ENCODE assay signal across 8 cellular contexts in genomic region chr3:173395412-173396181, GRCh38. TPM values are rescaled to one million over a fixed set of nuclear protein-coding genes. Genes with fewer than 3 reads are reported as not detected.
DNase-seq lines count a peak whose midpoint lies in the region; ATAC-seq and TF ChIP-seq lines count a peak whose summit lies in the region.

No MANE protein-coding gene starts in this region.

- TF ChIP-seq CTCF in fibroblast of the aortic adventitia (IDR thresholded peaks at IDR 0.05; ENCODE audit: insufficient read depth, low read length) = no peak
- no peak for TF ChIP-seq CTCF in thoracic aorta (IDR thresholded peaks at IDR 0.05)

- H3K27me3 ChIP-seq in thoracic aorta (replicated peaks; ENCODE audit: insufficient read depth) = no peaks in the 10 kb centered on the region

- H3K27me3 Mint-ChIP-seq in activated T-helper 17 cell treated with anti-CD3 and anti-CD28 coated beads, Interleukin-2, amount 50 U/mL, for 72 hours = peaks cover 58% of the 10 kb centered on the region
- peaks cover 59 to 62% (median 60%) of the 10 kb centered on the region in 3 donors for H3K27me3 Mint-ChIP-seq in naive B cell

- H3K4me1 Mint-ChIP-seq in activated T-helper 17 cell treated with anti-CD3 and anti-CD28 coated beads, Interleukin-2, amount 50 U/mL, for 72 hours = peaks cover 11% of the 10 kb centered on the region
- H3K4me1 Mint-ChIP-seq in naive B cell = peaks cover 26 to 37% (median 34%) of the 10 kb centered on the region in 3 donors

- H3K9me3 ChIP-seq in thoracic aorta = no peaks in the 10 kb centered on the region

- ATAC-seq in GM19468 (IDR thresholded peaks at IDR 0.05; ENCODE audit: extremely low read depth, unreplicated experiment) (peak; percentile 62), HG03565 (IDR thresholded peaks at IDR 0.05; ENCODE audit: unreplicated experiment) (peak; percentile 89), naive B cell (ENCODE audit: low read depth in 2 of 2) (peak; percentile 69 to 79), thoracic aorta (ENCODE audit: insufficient number of reproducible peaks, low FRiP score, low read depth) (peak; percentile 89)
- ATAC-seq in activated T-helper 17 cell treated with anti-CD3 and anti-CD28 coated beads, Interleukin-2, amount 50 U/mL, for 72 hours (replicated peaks) = peak; percentile 79

- peaks cover 7% of the 10 kb centered on the region for H3K36me3 Mint-ChIP-seq in activated T-helper 17 cell treated with anti-CD3 and anti-CD28 coated beads, Interleukin-2, amount 50 U/mL, for 72 hours (ENCODE audit: low read depth)
- peaks cover 6 to 11% of the 10 kb centered on the region in 2 donors for H3K36me3 Mint-ChIP-seq in naive B cell

- H3K4me1 ChIP-seq in thoracic aorta (ENCODE audit: control insufficient read depth in 1 of 2, low read depth in 2 of 2) = peaks cover 6 to 7% of the 10 kb centered on the region in 2 donors

- peak overlapping the region; percentile 84 to 88 for H3K27ac ChIP-seq in thoracic aorta

- H3K36me3 ChIP-seq in thoracic aorta = no peaks in the 10 kb centered on the region

- in situ Hi-C loops in Caki2 (cut with HindIII; ENCODE audit: low pct_unique_long_range_greater_than_20kb, low sequenced_read_pairs) = no loop called here

- H3K27ac Mint-ChIP-seq in activated T-helper 17 cell treated with anti-CD3 and anti-CD28 coated beads, Interleukin-2, amount 50 U/mL, for 72 hours = no peak overlapping the region
- H3K27ac Mint-ChIP-seq in naive B cell = no peak overlapping the region

- peak; percentile 96 for DNase-seq in Caki2 (ENCODE audit: low read depth)
- peak; percentile 74 for DNase-seq in NCI-H526 treated with DMSO at 0.1 percent for 48 hours (lab: John Stamatoyannopoulos, UW)
- peak; percentile 69 for DNase-seq in fibroblast of the aortic adventitia (ENCODE audit: low read depth)
- DNase-seq in naive B cell = peak; percentile 19
- DNase-seq in thoracic aorta (ENCODE audit: low spot score) = peak; percentile 51

- H3K4me3 Mint-ChIP-seq in activated T-helper 17 cell treated with anti-CD3 and anti-CD28 coated beads, Interleukin-2, amount 50 U/mL, for 72 hours = peak overlapping the region; percentile 68
- H3K4me3 Mint-ChIP-seq in naive B cell = peak overlapping the region; percentile 42 to 90 (median 83)

- H3K4me3 ChIP-seq in fibroblast of the aortic adventitia (ENCODE audit: low read depth, low read length) = peak overlapping the region; percentile 74
- peak overlapping the region; percentile 72 for H3K4me3 ChIP-seq in thoracic aorta

- no peaks in the 10 kb centered on the region for H3K9me3 Mint-ChIP-seq in activated T-helper 17 cell treated with anti-CD3 and anti-CD28 coated beads, Interleukin-2, amount 50 U/mL, for 72 hours
- peaks cover 0 to 23% (median 4%) of the 10 kb centered on the region in 7 donors for H3K9me3 Mint-ChIP-seq in naive B cell

RNA-seq across cellular contexts. Expression of gene NLGN1, which starts 1.9 kb away (rescaled TPM):
- total RNA-seq in Caki2 (2014; rRNA removed; shearing (Covaris generic); ENCODE audit: low replicate concordance) = 2.0 and 8.6 TPM in 2 replicates
- not detected for total RNA-seq in activated T-helper 17 cell treated with anti-CD3 and anti-CD28 coated beads, Interleukin-2, amount 50 U/mL, for 72 hours
- 6.1 and 16.1 TPM in 2 replicates for total RNA-seq in fibroblast of the aortic adventitia (ENCODE audit: low replicate concordance)
- not detected for polyA plus RNA-seq in naive B cell (ENCODE audit: low read depth in 6 of 6)
- 10 to 100 TPM; 17.8 to 18.3 TPM for total RNA-seq in thoracic aorta

Comparison
In these comparisons a context has a peak if more than half of its experiments do, and no peak if none do; other contexts are left out.
1. Peak in every context shown above with its lines: DNase-seq, ATAC-seq, H3K4me3 ChIP-seq and H3K27ac ChIP-seq.
2. DNase-seq: peak in every context shown above with its lines; median percentile 96 in Caki2; 74 in NCI-H526 treated with DMSO at 0.1 percent for 48 hours; 69 in fibroblast of the aortic adventitia; 51 in thoracic aorta; 19 in naive B cell.